Comparison of ENCODE assay signal across 32 cellular contexts in genomic region chr13:20297181-20297580, GRCh38.
"Had no signal": no experiment of that assay in that cellular context is flagged by ENCODE, and none has a peak within 500 bp of the region (broad histone marks: within the 10 kb centered on the region; RNA-seq: fewer than 3 reads in every experiment).

No MANE protein-coding gene starts in this region.

- DNase-seq: activated B cell treated with CpG ODN at 0.5 μM for 24 hours; activated CD4-positive, alpha-beta memory T cell treated with anti-CD3 and anti-CD28 coated beads for 36 hours; activated CD4-positive, alpha-beta T cell treated with anti-CD3 and anti-CD28 coated beads for 4 hours; activated CD4-positive, alpha-beta T cell treated with anti-CD3 and anti-CD28 coated beads, Interleukin-2, amount 50 U/mL, for 1 hour; activated CD4-positive, CD25-positive, alpha-beta regulatory T cell treated with anti-CD3 and anti-CD28 coated beads, Interleukin-2, amount 50 U/mL, for 72 hours; activated CD8-positive, alpha-beta memory T cell treated with anti-CD3 and anti-CD28 coated beads, Interleukin-2, amount 50 U/mL, for 4 hours; activated effector memory CD4-positive, alpha-beta T cell treated with Interleukin-2 at 50 U/mL for 16 hours; activated naive CD4-positive, alpha-beta T cell treated with anti-CD3 and anti-CD28 coated beads, Interleukin-2, amount 10 ng/mL, durations not matched to agents 7 days and 5 days; activated naive CD8-positive, alpha-beta T cell treated with anti-CD3 and anti-CD28 coated beads, Interleukin-2, amount 50 U/mL, for 24 hours; activated T-cell treated with anti-CD3 and anti-CD28 coated beads, Interleukin-2, amount 50 U/mL, for 48 hours; anterior cingulate cortex; central memory CD4-positive, alpha-beta T cell; NCI-H1105; NCI-H1417 treated with DMSO at 0.1 percent for 48 hours; NCI-H1694; NCI-H1930; NCI-H2081 treated with DMSO at 0.1 percent for 48 hours; NCI-H345; NCI-H510A; NCI-H526; NCI-H748 treated with DMSO at 0.1 percent for 48 hours; NK-92 treated with Interleukin-12 subunit alpha and Interleukin-12 subunit beta, amount 100 ng/mL, for 24 hours; PC-3; Peyer's patch; RPMI8226; SHP77; SJCRH30 had no signal

- H3K4me3 Mint-ChIP-seq: activated B cell treated with CpG ODN at 0.5 μM for 24 hours; activated CD4-positive, alpha-beta memory T cell treated with anti-CD3 and anti-CD28 coated beads for 36 hours; activated naive CD4-positive, alpha-beta T cell treated with anti-CD3 and anti-CD28 coated beads, Interleukin-2, amount 10 ng/mL, durations not matched to agents 7 days and 5 days; activated naive CD8-positive, alpha-beta T cell; activated naive CD8-positive, alpha-beta T cell treated with anti-CD3 and anti-CD28 coated beads, Interleukin-2, amount 50 U/mL, for 24 hours; brain; T-helper 2 cell treated with Interferon-gamma antibody and Interleukin-4, amounts not matched to agents 5 μg/mL and 100 μg/mL, for 36 hours had no signal

- H3K27ac Mint-ChIP-seq: activated B cell treated with CpG ODN at 0.5 μM for 24 hours; activated CD4-positive, alpha-beta memory T cell treated with anti-CD3 and anti-CD28 coated beads for 36 hours; activated naive CD4-positive, alpha-beta T cell treated with anti-CD3 and anti-CD28 coated beads, Interleukin-2, amount 10 ng/mL, durations not matched to agents 7 days and 5 days; activated naive CD8-positive, alpha-beta T cell; activated naive CD8-positive, alpha-beta T cell treated with anti-CD3 and anti-CD28 coated beads, Interleukin-2, amount 50 U/mL, for 24 hours; brain; T-helper 2 cell treated with Interferon-gamma antibody and Interleukin-4, amounts not matched to agents 5 μg/mL and 100 μg/mL, for 36 hours had no signal

- H3K36me3 Mint-ChIP-seq: activated CD4-positive, alpha-beta memory T cell treated with anti-CD3 and anti-CD28 coated beads for 36 hours; activated naive CD4-positive, alpha-beta T cell treated with anti-CD3 and anti-CD28 coated beads, Interleukin-2, amount 10 ng/mL, durations not matched to agents 7 days and 5 days; activated naive CD8-positive, alpha-beta T cell; brain had no signal

- H3K4me1 Mint-ChIP-seq: activated B cell treated with CpG ODN at 0.5 μM for 24 hours, brain had no signal

- H3K27ac ChIP-seq: Peyer's patch, SJCRH30, SK-N-MC had no signal

- H3K9me3 Mint-ChIP-seq: activated B cell treated with CpG ODN at 0.5 μM for 24 hours; activated CD4-positive, alpha-beta memory T cell treated with anti-CD3 and anti-CD28 coated beads for 36 hours; activated naive CD4-positive, alpha-beta T cell treated with anti-CD3 and anti-CD28 coated beads, Interleukin-2, amount 10 ng/mL, durations not matched to agents 7 days and 5 days; activated naive CD8-positive, alpha-beta T cell treated with anti-CD3 and anti-CD28 coated beads, Interleukin-2, amount 50 U/mL, for 24 hours; T-helper 2 cell treated with Interferon-gamma antibody and Interleukin-4, amounts not matched to agents 5 μg/mL and 100 μg/mL, for 36 hours had no signal

- ATAC-seq: activated naive CD8-positive, alpha-beta T cell treated with anti-CD3 and anti-CD28 coated beads, Interleukin-2, amount 50 U/mL, for 24 hours; K562; PC-3 had no signal
